Comparison of ENCODE assay signal across 8 cellular contexts in genomic region chr1:197146108-197147095, GRCh38. TPM values are rescaled to one million over a fixed set of nuclear protein-coding genes. Genes with fewer than 3 reads are reported as not detected.
DNase-seq lines count a peak whose midpoint lies in the region; ATAC-seq lines count a peak whose summit lies in the region.

Gene ASPM, minus strand, starts transcription at chr1:197146669. Its CDS starts 232 bp downstream, at chr1:197146437.

- peak; percentile 96 for DNase-seq in COLO668 (lab: John Stamatoyannopoulos, UW; ENCODE audit: unreplicated experiment)
- peak; percentile 95 for DNase-seq in HT-29 (ENCODE audit: low spot score)
- peak; percentile 90 for DNase-seq in NK-92 treated with Interleukin-12 subunit alpha and Interleukin-12 subunit beta, amount 100 ng/mL, for 24 hours (lab: John Stamatoyannopoulos, UW)
- peak; percentile 85 to 88 for DNase-seq in activated CD8-positive, alpha-beta memory T cell treated with anti-CD3 and anti-CD28 coated beads for 1 hour (ENCODE audit: extremely low read depth in 1 of 2, low read depth in 1 of 2)
- DNase-seq in effector memory CD4-positive, alpha-beta T cell: peak; percentile 86 to 93 (median 91)
- DNase-seq in lung microvascular endothelial cell (ENCODE audit: low read depth in 2 of 2): peak; percentile 96 to 97
- DNase-seq in stimulated activated CD4-positive, alpha-beta T cell treated with anti-CD3 and anti-CD28 coated beads, TNF-alpha, amount 100 ng/mL, for 4 hours (ENCODE audit: low read depth in 3 of 3): peak; percentile 77 to 90 (median 87)

- H3K4me1 ChIP-seq in effector memory CD4-positive, alpha-beta T cell (ENCODE audit: control insufficient read depth, insufficient read depth, low read length, poor library complexity, severe bottlenecking): no peaks in the 10 kb centered on the region

- H3K27ac ChIP-seq in effector memory CD4-positive, alpha-beta T cell (ENCODE audit: insufficient read depth, low read length, poor library complexity, severe bottlenecking): peak within 1 kb of the TSS; percentile 70

- H3K4me3 ChIP-seq in effector memory CD4-positive, alpha-beta T cell (ENCODE audit: insufficient read depth, low read depth, low read length, poor library complexity, severe bottlenecking): peak within 1 kb of the TSS; percentile 87

- no peaks in the 10 kb centered on the region for H3K36me3 ChIP-seq in effector memory CD4-positive, alpha-beta T cell (ENCODE audit: control insufficient read depth, insufficient read depth, low read length)

- peak; percentile 98 for ATAC-seq in GM21360 (IDR thresholded peaks at IDR 0.05; ENCODE audit: unreplicated experiment)

- no peaks in the 10 kb centered on the region for H3K27me3 ChIP-seq in effector memory CD4-positive, alpha-beta T cell (replicated peaks; ENCODE audit: control insufficient read depth, insufficient read depth, low read length, poor library complexity, severe bottlenecking)

- H3K9me3 ChIP-seq in effector memory CD4-positive, alpha-beta T cell (ENCODE audit: control insufficient read depth, low read length): no peaks in the 10 kb centered on the region

RNA-seq across cellular contexts. Expression of gene ASPM, which starts in this region (rescaled TPM):
- total RNA-seq in HT-29 (2014; rRNA removed; shearing (Covaris generic)): 23.0 and 23.5 TPM in 2 replicates
- total RNA-seq in lung microvascular endothelial cell: 3.0 and 15.7 TPM in 2 replicates

Comparison
In these comparisons a context has a peak if more than half of its experiments do, and no peak if none do; other contexts are left out.
1. Peak in every context shown above with its lines: DNase-seq, ATAC-seq, H3K4me3 ChIP-seq and H3K27ac ChIP-seq.